Comparison of ENCODE assay signal across 8 cellular contexts in the genomic region with DNA sequence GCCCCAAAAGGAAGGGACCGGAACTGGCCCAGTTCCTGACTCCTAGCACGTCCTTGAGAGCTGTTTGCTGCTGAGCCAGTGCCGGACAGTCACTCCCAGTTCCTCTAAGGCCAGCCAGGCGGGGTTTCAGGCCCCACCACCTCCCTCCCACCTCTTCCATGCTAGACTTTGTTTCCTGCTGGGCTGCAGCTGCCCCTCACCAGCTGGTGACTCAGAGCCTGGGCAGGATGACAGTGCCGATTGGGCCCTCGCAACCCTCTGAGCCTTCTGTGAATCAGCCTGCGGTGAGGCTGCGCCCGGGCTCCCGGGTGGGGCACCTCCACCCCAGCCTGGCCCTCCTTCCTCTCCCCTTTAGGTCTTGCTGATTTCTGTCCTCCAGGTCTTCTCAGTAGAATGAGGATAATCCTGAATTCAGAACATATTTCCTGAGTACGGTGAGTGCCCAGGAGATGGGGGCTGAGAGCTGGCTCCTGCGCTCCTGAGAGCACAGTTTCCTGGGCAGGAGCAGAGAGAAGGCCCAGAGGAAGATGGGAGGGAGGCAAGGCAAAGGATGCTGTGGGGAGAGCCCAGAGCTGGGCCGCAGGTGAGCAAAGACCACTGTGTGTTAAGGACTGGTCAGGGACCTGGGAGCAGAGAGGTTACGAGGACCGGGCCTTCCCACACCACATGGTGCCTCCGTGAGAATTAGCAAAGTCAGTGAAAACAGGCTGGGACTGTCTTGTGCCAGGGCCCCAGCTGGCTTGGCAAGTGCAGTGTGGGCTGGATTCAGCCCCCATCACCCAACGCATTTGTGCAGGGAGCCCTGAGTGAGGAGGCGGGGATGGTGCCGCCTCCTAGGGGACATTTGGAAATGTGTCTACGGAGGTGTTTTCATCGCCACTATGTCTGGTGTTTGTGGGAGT. TPM values are rescaled to one million over a fixed set of nuclear protein-coding genes. Genes with fewer than 3 reads are reported as not detected.
DNase-seq lines count a peak whose midpoint lies in the region; ATAC-seq and TF ChIP-seq lines count a peak whose summit lies in the region.

No MANE protein-coding gene starts in this region.

- TF ChIP-seq CTCF in fibroblast of villous mesenchyme (IDR thresholded peaks at IDR 0.05; ENCODE audit: insufficient read depth, low read depth, low read length) = peak; percentile 46

- H3K23ac ChIP-seq in neuronal stem cell (ENCODE audit: low read depth, low read length, poor library complexity) = no peak overlapping the region

- ATAC-seq in GM19397 (IDR thresholded peaks at IDR 0.05; ENCODE audit: unreplicated experiment) = no peak

- no peak overlapping the region for H4K91ac ChIP-seq in neuronal stem cell (ENCODE audit: low read depth, low read length, poor library complexity)

- no peaks in the 10 kb centered on the region for H3K9me3 Mint-ChIP-seq in stimulated activated naive CD8-positive, alpha-beta T cell treated with anti-CD3 and anti-CD28 coated beads, Interleukin-15, Interleukin-2, amounts not matched to agents 100 ng/mL and 50 ng/mL, for 24 hours

- no peak overlapping the region for H3K4ac ChIP-seq in neuronal stem cell (ENCODE audit: low read length)

- peak overlapping the region; percentile 74 for H3K4me3 Mint-ChIP-seq in stimulated activated naive CD8-positive, alpha-beta T cell treated with anti-CD3 and anti-CD28 coated beads, Interleukin-15, Interleukin-2, amounts not matched to agents 100 ng/mL and 50 ng/mL, for 24 hours

- peak overlapping the region; percentile 80 for H3K27ac ChIP-seq in SJCRH30
- no peak overlapping the region for H3K27ac ChIP-seq in neuronal stem cell (replicated peaks; ENCODE audit: low read length)

- H3K9me3 ChIP-seq in SJCRH30 (replicated peaks) (peaks cover 5% of the 10 kb centered on the region; the same call in 1 of the 2 replicates), neuronal stem cell (replicated peaks in 1 of 2; ENCODE audit: control insufficient read depth in 2 of 2, insufficient read depth in 1 of 2, low read depth in 1 of 2, low read length in 2 of 2) (no peaks in the 10 kb centered on the region)

- DNase-seq in COLO829 (ENCODE audit: low spot score) (peak; percentile 83), HuH-7 (ENCODE audit: low spot score) (peak; percentile 52), SJCRH30 (peak; percentile 97 to 98), fibroblast of villous mesenchyme (ENCODE audit: low read depth) (peak; percentile 96), neuronal stem cell (ENCODE audit: low spot score) (no peak)
- DNase-seq in activated gamma-delta T cell treated with anti-CD3 and anti-CD28 coated beads, Interleukin-2, amount 50 U/mL, for 16 hours (ENCODE audit: low read depth) = peak; percentile 73

- H4K8ac ChIP-seq in neuronal stem cell (ENCODE audit: low read depth, low read length) = no peak overlapping the region

- H3K36me3 Mint-ChIP-seq in stimulated activated naive CD8-positive, alpha-beta T cell treated with anti-CD3 and anti-CD28 coated beads, Interleukin-15, Interleukin-2, amounts not matched to agents 100 ng/mL and 50 ng/mL, for 24 hours (ENCODE audit: low read depth) = no peaks in the 10 kb centered on the region

- H2BK15ac ChIP-seq in neuronal stem cell (ENCODE audit: low read length) = no peak overlapping the region

- WGBS in neuronal stem cell (ENCODE audit: extremely low coverage in 2 of 2, insufficient read length in 2 of 2, insufficient replicate concordance in 1 of 2), 2 donors = no CpG with 5 or more reads among the region's 21 CpGs

- peaks cover 12% of the 10 kb centered on the region for H3K4me1 ChIP-seq in SJCRH30
- peaks cover 9 to 10% of the 10 kb centered on the region in 2 donors for H3K4me1 ChIP-seq in neuronal stem cell (ENCODE audit: control insufficient read depth in 2 of 2, insufficient read depth in 1 of 2, low read depth in 1 of 2, low read length in 2 of 2)

- H3K4me3 ChIP-seq in SJCRH30 = peak overlapping the region; percentile 49
- peak overlapping the region; percentile 26 for H3K4me3 ChIP-seq in fibroblast of villous mesenchyme (ENCODE audit: low read depth, low read length)
- peak overlapping the region in 1 of 2 donors; percentile 19 for H3K4me3 ChIP-seq in neuronal stem cell (ENCODE audit: low read length in 2 of 2)

- peak overlapping the region; percentile 55 for H3K18ac ChIP-seq in neuronal stem cell (ENCODE audit: low read length)

- no peaks in the 10 kb centered on the region for H3K27me3 Mint-ChIP-seq in stimulated activated naive CD8-positive, alpha-beta T cell treated with anti-CD3 and anti-CD28 coated beads, Interleukin-15, Interleukin-2, amounts not matched to agents 100 ng/mL and 50 ng/mL, for 24 hours

- no peak overlapping the region for H2BK120ac ChIP-seq in neuronal stem cell (ENCODE audit: low read depth, low read length)

- H2AFZ ChIP-seq in neuronal stem cell (ENCODE audit: low read length) = peak overlapping the region; percentile 89

- H3K27ac Mint-ChIP-seq in stimulated activated naive CD8-positive, alpha-beta T cell treated with anti-CD3 and anti-CD28 coated beads, Interleukin-15, Interleukin-2, amounts not matched to agents 100 ng/mL and 50 ng/mL, for 24 hours = peak overlapping the region; percentile 80

- no peak overlapping the region for H2BK5ac ChIP-seq in neuronal stem cell (ENCODE audit: low read length)

- peak overlapping the region; percentile 23 for H2AK5ac ChIP-seq in neuronal stem cell (ENCODE audit: low read depth, low read length)

- H3K36me3 ChIP-seq in SJCRH30 (no peaks in the 10 kb centered on the region), neuronal stem cell (replicated peaks in 1 of 2; ENCODE audit: control insufficient read depth in 2 of 2, insufficient read depth in 2 of 2, low read length in 2 of 2) (no peaks in the 10 kb centered on the region)

- no peak overlapping the region for H3K14ac ChIP-seq in neuronal stem cell (ENCODE audit: low read length)

- no peaks in the 10 kb centered on the region for H3K79me1 ChIP-seq in neuronal stem cell (ENCODE audit: low read depth, low read length)

- H3K4me2 ChIP-seq in neuronal stem cell (ENCODE audit: insufficient read depth, low read length, poor library complexity, severe bottlenecking) = no peak overlapping the region

- H3K27me3 ChIP-seq in SJCRH30 = no peaks in the 10 kb centered on the region
- H3K27me3 ChIP-seq in neuronal stem cell (ENCODE audit: control insufficient read depth in 3 of 3, insufficient read depth in 3 of 3, low read depth in 1 of 3, low read length in 3 of 3) = no peaks in the 10 kb centered on the region

- peak overlapping the region; percentile 14 for H3K9ac ChIP-seq in neuronal stem cell (ENCODE audit: low read depth, low read length, poor library complexity)

- H2BK12ac ChIP-seq in neuronal stem cell (ENCODE audit: low read length) = no peak overlapping the region

- peaks cover 51% of the 10 kb centered on the region for H3K4me1 Mint-ChIP-seq in stimulated activated naive CD8-positive, alpha-beta T cell treated with anti-CD3 and anti-CD28 coated beads, Interleukin-15, Interleukin-2, amounts not matched to agents 100 ng/mL and 50 ng/mL, for 24 hours (ENCODE audit: low read depth)

RNA-seq across cellular contexts. Expression of a gene that starts 32.9 kb away (rescaled TPM):
- total RNA-seq in SJCRH30 (2014; rRNA removed; shearing (Covaris generic)) = 3.6 and 5.2 TPM in 2 replicates
- 12.6 and 19.9 TPM in 2 replicates for total RNA-seq in fibroblast of villous mesenchyme
- polyA plus RNA-seq in neuronal stem cell (2013, experiment 1 of 2) = 33.7 TPM
- polyA plus RNA-seq in neuronal stem cell (2013, experiment 2 of 2) = 32.9 TPM
